12 cellular contexts compared by ENCODE assay signal in genomic region chr4:15784959-15785634, GRCh38. TPM values are rescaled to one million over a fixed set of nuclear protein-coding genes. Genes with fewer than 3 reads are reported as not detected.
DNase-seq lines count a peak whose midpoint lies in the region; ATAC-seq and TF ChIP-seq lines count a peak whose summit lies in the region.
"Had no signal": no experiment of that assay in that cellular context is flagged by ENCODE, and none has a peak within 500 bp of the region (broad histone marks: within the 10 kb centered on the region; RNA-seq: fewer than 3 reads in every experiment).

No MANE protein-coding gene starts in this region.

- no peaks in the 10 kb centered on the region for H3K79me1 ChIP-seq in trophoblast cell (ENCODE audit: low read length)
- no peaks in the 10 kb centered on the region for H3K79me1 ChIP-seq in H9 (ENCODE audit: insufficient read depth, low read depth, low read length, poor library complexity, severe bottlenecking)

- H4K91ac ChIP-seq in trophoblast cell (ENCODE audit: low read depth, low read length) (no peak overlapping the region), H9 (ENCODE audit: insufficient read length, low read depth, low read length) (no peak overlapping the region)

- TF ChIP-seq CTCF in activated B cell treated with CpG ODN at 0.5 μM for 24 hours (IDR thresholded peaks at IDR 0.05), result no peak
- no peak for TF ChIP-seq CTCF in esophagus squamous epithelium (IDR thresholded peaks at IDR 0.05)
- TF ChIP-seq CTCF in H9 (conservative IDR thresholded peaks at IDR 0.05), result no peak

- no peak overlapping the region for H3K4ac ChIP-seq in trophoblast cell (ENCODE audit: low read depth, low read length)
- no peak overlapping the region for H3K4ac ChIP-seq in H9 (ENCODE audit: low read depth, low read length)

- H3K27me3 ChIP-seq in esophagus squamous epithelium, result peaks cover 0 to 33% (median 0%) of the 10 kb centered on the region in 4 donors
- H3K27me3 ChIP-seq in trophoblast cell (ENCODE audit: insufficient read depth, low read length), result no peaks in the 10 kb centered on the region
- no peaks in the 10 kb centered on the region; the same call in 1 of the 2 replicates for H3K27me3 ChIP-seq in H9 (ENCODE audit: insufficient read depth, low read length)

- H2AFZ ChIP-seq in trophoblast cell (ENCODE audit: insufficient read depth, low read length, poor library complexity) (no peak overlapping the region), H9 (ENCODE audit: low read length) (no peak overlapping the region)

- 78% methylated on average over 4 of the region's 5 CpGs for WGBS in esophagus squamous epithelium, 2 donors
- no CpG with 5 or more reads among the region's 5 CpGs for WGBS in trophoblast cell (ENCODE audit: extremely low coverage, insufficient coverage, insufficient read length)
- whole genome bisulfite sequencing in H9 (ENCODE audit: extremely low coverage, insufficient read length, low lambda C conversion rate), result no CpG with 5 or more reads among the region's 5 CpGs

- H2BK5ac ChIP-seq in trophoblast cell (ENCODE audit: low read depth, low read length, poor library complexity) (no peak overlapping the region), H9 (ENCODE audit: insufficient read length, low read length) (no peak overlapping the region)

- H3K27ac ChIP-seq in esophagus squamous epithelium, result no peak overlapping the region
- H3K27ac ChIP-seq in trophoblast cell (ENCODE audit: low read depth, low read length), result no peak overlapping the region
- H3K27ac ChIP-seq in H9 (ENCODE audit: insufficient read length, low read depth, low read length), result no peak overlapping the region

- H2BK120ac ChIP-seq in trophoblast cell (ENCODE audit: insufficient read depth, low read length, poor library complexity), result no peak overlapping the region
- H2BK120ac ChIP-seq in H9 (ENCODE audit: low read depth, low read length, poor library complexity, severe bottlenecking), result no peak overlapping the region

- H2BK12ac ChIP-seq in trophoblast cell (ENCODE audit: low read length) (no peak overlapping the region), H9 (ENCODE audit: insufficient read length, low read depth, low read length) (no peak overlapping the region)

- peaks cover 11% of the 10 kb centered on the region for H3K36me3 Mint-ChIP-seq in activated B cell treated with CpG ODN at 0.5 μM for 24 hours (ENCODE audit: low read depth)
- peaks cover 9 to 27% (median 14%) of the 10 kb centered on the region in 3 experiments for H3K36me3 Mint-ChIP-seq in H9 (ENCODE audit: insufficient read depth in 1 of 3, low read depth in 3 of 3)

- H3K14ac ChIP-seq in trophoblast cell (ENCODE audit: low read length), result no peak overlapping the region
- no peak overlapping the region for H3K14ac ChIP-seq in H9 (ENCODE audit: insufficient read depth, low read length)

- H3K23ac ChIP-seq in trophoblast cell (ENCODE audit: low read length) (no peak overlapping the region), H9 (ENCODE audit: insufficient read length, low read depth, low read length) (no peak overlapping the region)

- H3T11ph ChIP-seq in H9 (ENCODE audit: low read length), result no peak overlapping the region

- H3K9me3 ChIP-seq in esophagus squamous epithelium (no peaks in the 10 kb centered on the region), trophoblast cell (ENCODE audit: insufficient read depth, low read depth, low read length) (peaks cover 16% of the 10 kb centered on the region), H9 (ENCODE audit: control insufficient read depth, low read depth, low read length) (peaks cover 22% of the 10 kb centered on the region)

- DNase-seq in activated B cell treated with CpG ODN at 0.5 μM for 24 hours, result no peak
- DNase-seq in stimulated activated CD4-positive, alpha-beta T cell treated with anti-CD3 and anti-CD28 coated beads, Interleukin-4, amount 100 ng/mL, for 24 hours, result no peak
- DNase-seq in esophagus squamous epithelium (lab: John Stamatoyannopoulos, UW), result no peak
- DNase-seq in trophoblast cell, result no peak
- DNase-seq in H9, result no peak
- DNase-seq: activated CD8-positive, alpha-beta T cell treated with anti-CD3 and anti-CD28 coated beads for 36 hours; CD8-positive, alpha-beta T cell; NCI-H1105 had no signal

- H4K5ac ChIP-seq in H9 (ENCODE audit: insufficient read length, low read depth, low read length), result no peak overlapping the region

- H3K36me3 ChIP-seq in esophagus squamous epithelium, result no peaks in the 10 kb centered on the region
- no peaks in the 10 kb centered on the region for H3K36me3 ChIP-seq in trophoblast cell (ENCODE audit: control insufficient read depth in 1 of 2, insufficient read depth in 2 of 2, low read length in 2 of 2)

- no peak overlapping the region for H3K18ac ChIP-seq in trophoblast cell (ENCODE audit: low read length)
- H3K18ac ChIP-seq in H9 (ENCODE audit: insufficient read length, low read depth, low read length), result no peak overlapping the region

- intact Hi-C loops in activated B cell treated with CpG ODN at 0.5 μM for 24 hours (cut with micrococcal nuclease), result loop anchor here (1.0 kb wide), 1 partner anchor 8 kb away; no protein-coding TSS in a partner anchor
- intact Hi-C loops in esophagus squamous epithelium (cut with DNase I), result no loop called here

- H3K27ac Mint-ChIP-seq in activated B cell treated with CpG ODN at 0.5 μM for 24 hours, result peak overlapping the region; percentile 72
- peak overlapping the region in 1 of 3 experiments; percentile 59; a peak in 1 of 7 replicates for H3K27ac Mint-ChIP-seq in H9
- H3K27ac Mint-ChIP-seq: activated CD8-positive, alpha-beta T cell treated with anti-CD3 and anti-CD28 coated beads for 36 hours; CD8-positive, alpha-beta T cell had no signal

- H3K79me2 ChIP-seq in trophoblast cell (ENCODE audit: control insufficient read depth, insufficient read depth, low read length, poor library complexity) (no peaks in the 10 kb centered on the region), H9 (ENCODE audit: insufficient read depth, low read length) (no peaks in the 10 kb centered on the region)

- H3K4me3 ChIP-seq in esophagus squamous epithelium (no peak overlapping the region), trophoblast cell (ENCODE audit: low read depth, low read length) (no peak overlapping the region)

- H2AK5ac ChIP-seq in trophoblast cell (ENCODE audit: low read length), result no peak overlapping the region
- H2AK5ac ChIP-seq in H9 (ENCODE audit: insufficient read length, low read length), result no peak overlapping the region

- no peak overlapping the region for H4K12ac ChIP-seq in trophoblast cell (ENCODE audit: low read depth, low read length)

- no peak overlapping the region for H2BK15ac ChIP-seq in H9 (ENCODE audit: low read depth, low read length)

- H3K4me1 ChIP-seq in esophagus squamous epithelium (peaks cover 0 to under 1% (median 0%) of the 10 kb centered on the region in 3 donors), trophoblast cell (ENCODE audit: control insufficient read depth in 1 of 2, insufficient read depth in 2 of 2, low read length in 2 of 2) (no peaks in the 10 kb centered on the region), H9 (ENCODE audit: insufficient read depth, low read length) (0 out of 2 replicates have a peak, but pooled peaks cover 1% of the 10 kb centered on the region)

- H2BK20ac ChIP-seq in H9 (ENCODE audit: low read depth, low read length, poor library complexity, severe bottlenecking), result no peak overlapping the region

- H3K4me1 Mint-ChIP-seq in activated B cell treated with CpG ODN at 0.5 μM for 24 hours, result peaks cover 64% of the 10 kb centered on the region
- peaks cover 7 to 8% of the 10 kb centered on the region in 2 experiments; a peak in 3 of 4 replicates for H3K4me1 Mint-ChIP-seq in H9

- no peaks in the 10 kb centered on the region for H3K23me2 ChIP-seq in H9 (ENCODE audit: insufficient read length, low read depth, low read length, poor library complexity, severe bottlenecking)

- H3K4me2 ChIP-seq in trophoblast cell (ENCODE audit: low read length), result no peak overlapping the region
- H3K4me2 ChIP-seq in H9 (ENCODE audit: insufficient read depth, insufficient read length, low read length), result no peak overlapping the region

- CTCF ChIA-PET in activated B cell treated with CpG ODN at 0.5 μM for 24 hours (lab: Charles Lee), result interaction anchor here (0.8 kb wide), 1 partner anchor 22 kb away, joined by 3 read pairs; no protein-coding TSS in a partner anchor

- H3K4me3 Mint-ChIP-seq in activated B cell treated with CpG ODN at 0.5 μM for 24 hours (peak overlapping the region; percentile 5), H9 (no peak overlapping the region)
- H3K4me3 Mint-ChIP-seq: activated CD8-positive, alpha-beta T cell treated with anti-CD3 and anti-CD28 coated beads for 36 hours; CD8-positive, alpha-beta T cell had no signal

- POLR2A ChIA-PET in activated B cell treated with CpG ODN at 0.5 μM for 24 hours (lab: Charles Lee), result no interaction called here

- H4K8ac ChIP-seq in trophoblast cell (ENCODE audit: low read depth, low read length) (no peak overlapping the region), H9 (replicated peaks; ENCODE audit: insufficient read length, low read depth, low read length) (no peak overlapping the region)

- no peaks in the 10 kb centered on the region for H4K20me1 ChIP-seq in H9 (ENCODE audit: control insufficient read depth, insufficient read depth, insufficient read length)

- peak; percentile 70 for ATAC-seq in GM18520 (IDR thresholded peaks at IDR 0.05; ENCODE audit: unreplicated experiment)
- peak; percentile 87 for ATAC-seq in GM21390 (IDR thresholded peaks at IDR 0.05; ENCODE audit: unreplicated experiment)
- ATAC-seq in HG03066 (IDR thresholded peaks at IDR 0.05; ENCODE audit: low read depth, unreplicated experiment), result peak; percentile 75
- ATAC-seq in activated B cell treated with CpG ODN at 0.5 μM for 24 hours (ENCODE audit: low read depth), result peak; percentile 83
- ATAC-seq: activated CD8-positive, alpha-beta T cell treated with anti-CD3 and anti-CD28 coated beads for 36 hours; CD8-positive, alpha-beta T cell; Panc1 had no signal

- H3K9ac ChIP-seq in trophoblast cell (ENCODE audit: low read length), result no peak overlapping the region
- no peak overlapping the region for H3K9ac ChIP-seq in H9 (ENCODE audit: extremely low read depth, insufficient read length, low read length)

- TF ChIP-seq POLR2A in esophagus squamous epithelium (IDR thresholded peaks at IDR 0.05), result no peak

- H3K56ac ChIP-seq in H9 (ENCODE audit: insufficient read length, low read depth, low read length), result no peak overlapping the region

- no peaks in the 10 kb centered on the region for H3K27me3 Mint-ChIP-seq in activated B cell treated with CpG ODN at 0.5 μM for 24 hours
- H3K27me3 Mint-ChIP-seq in H9 (ENCODE audit: low read depth), result peaks cover 18% of the 10 kb centered on the region
- H3K27me3 Mint-ChIP-seq: activated CD8-positive, alpha-beta T cell treated with anti-CD3 and anti-CD28 coated beads for 36 hours had no signal

- H3K9me3 Mint-ChIP-seq in activated B cell treated with CpG ODN at 0.5 μM for 24 hours (peaks cover 5% of the 10 kb centered on the region), H9 (peaks cover 30 to 31% of the 10 kb centered on the region in 2 experiments)
- H3K9me3 Mint-ChIP-seq: CD8-positive, alpha-beta T cell had no signal

RNA-seq across cellular contexts. Expression of gene CD38, which starts 7.0 kb away (rescaled TPM):
- total RNA-seq in activated B cell treated with CpG ODN at 0.5 μM for 24 hours (5.0 and 5.8 TPM in 2 replicates), esophagus squamous epithelium (1 to 10 TPM; 1.1 to 2.5 (median 1.9) TPM), H9 (2021) (0.07 and 0.57 TPM in 2 replicates)
- 0.01 and 0.03 TPM in 2 replicates for polyA plus RNA-seq in trophoblast cell (2013)
